In genomic region chr18:25349131-25349925, GRCh38 we compare ENCODE assay signal across 8 cellular contexts. TPM values are rescaled to one million over a fixed set of nuclear protein-coding genes. Genes with fewer than 3 reads are reported as not detected.
DNase-seq lines count a peak whose midpoint lies in the region; ATAC-seq and TF ChIP-seq lines count a peak whose summit lies in the region.

No MANE protein-coding gene starts in this region.

- H3K36me3 Mint-ChIP-seq in activated T-cell treated with anti-CD3 and anti-CD28 coated beads, Interleukin-2, amount 50 U/mL, for 24 hours (ENCODE audit: low read depth), result no peaks in the 10 kb centered on the region

- peaks cover 81% of the 10 kb centered on the region for H3K27me3 Mint-ChIP-seq in activated T-cell treated with anti-CD3 and anti-CD28 coated beads, Interleukin-2, amount 50 U/mL, for 24 hours

- no peak for TF ChIP-seq CTCF in omental fat pad (IDR thresholded peaks at IDR 0.05)

- peak overlapping the region; percentile 66 for H3K4me3 Mint-ChIP-seq in activated T-cell treated with anti-CD3 and anti-CD28 coated beads, Interleukin-2, amount 50 U/mL, for 24 hours

- ATAC-seq in omental fat pad (ENCODE audit: low FRiP score) (peak; percentile 34), HG03469 (IDR thresholded peaks at IDR 0.05; ENCODE audit: unreplicated experiment) (no peak), GM18858 (IDR thresholded peaks at IDR 0.05; ENCODE audit: unreplicated experiment) (no peak)

- intact Hi-C loops in head of caudate nucleus (cut with DNase I), result loop anchor here (5.0 kb wide), 1 partner anchor 117 kb away; no protein-coding TSS in a partner anchor

- peaks cover 17% of the 10 kb centered on the region for H3K4me1 Mint-ChIP-seq in activated T-cell treated with anti-CD3 and anti-CD28 coated beads, Interleukin-2, amount 50 U/mL, for 24 hours (ENCODE audit: low read depth)

- DNase-seq in NCI-H82 (lab: John Stamatoyannopoulos, UW) (peak; percentile 18), NCI-H82 treated with DMSO at 0.1 percent for 48 hours (lab: John Stamatoyannopoulos, UW; ENCODE audit: unreplicated experiment) (no peak), head of caudate nucleus (peak; percentile 12 to 82 (median 52)), omental fat pad (ENCODE audit: low spot score) (no peak)
- DNase-seq in activated T-cell treated with anti-CD3 and anti-CD28 coated beads, Interleukin-2, amount 50 U/mL, for 24 hours, result peak; percentile 32
- DNase-seq in activated CD4-positive, alpha-beta T cell treated with anti-CD3 and anti-CD28 coated beads, Interleukin-2, amount 50 U/mL, for 1 hour, result no peak

- no peaks in the 10 kb centered on the region for H3K9me3 Mint-ChIP-seq in activated T-cell treated with anti-CD3 and anti-CD28 coated beads, Interleukin-2, amount 50 U/mL, for 24 hours

- H3K27ac Mint-ChIP-seq in activated T-cell treated with anti-CD3 and anti-CD28 coated beads, Interleukin-2, amount 50 U/mL, for 24 hours, result no peak overlapping the region

RNA-seq across cellular contexts. Expression of gene ZNF521, which starts 2.6 kb away (rescaled TPM):
- total RNA-seq in omental fat pad, result 10 to 100 TPM; 15.0 to 79.9 (median 28.1) TPM

Comparison
In these comparisons a context has a peak if more than half of its experiments do, and no peak if none do; other contexts are left out.
1. DNase-seq: peak in NCI-H82 (single experiment), activated T-cell treated with anti-CD3 and anti-CD28 coated beads, Interleukin-2, amount 50 U/mL, for 24 hours (single experiment) and head of caudate nucleus (42 of 42); none in NCI-H82 treated with DMSO at 0.1 percent for 48 hours (single experiment), omental fat pad (single experiment) and activated CD4-positive, alpha-beta T cell treated with anti-CD3 and anti-CD28 coated beads, Interleukin-2, amount 50 U/mL, for 1 hour (single experiment).